ENCODE assay signal across 8 cellular contexts in genomic region chr17:36183001-36183810, GRCh38. TPM values are rescaled to one million over a fixed set of nuclear protein-coding genes. Genes with fewer than 3 reads are reported as not detected.
DNase-seq lines count a peak whose midpoint lies in the region; ATAC-seq and TF ChIP-seq lines count a peak whose summit lies in the region.

No MANE protein-coding gene starts in this region.

- peaks cover 43% of the 10 kb centered on the region for H3K27me3 ChIP-seq in neutrophil

- ATAC-seq in HG02852 (IDR thresholded peaks at IDR 0.05; ENCODE audit: unreplicated experiment), result peak; percentile 41
- ATAC-seq in GM19328 (IDR thresholded peaks at IDR 0.05; ENCODE audit: unreplicated experiment), result no peak

- H3K27ac ChIP-seq in neutrophil, result peak overlapping the region; percentile 93

- H3K4me1 ChIP-seq in neutrophil (ENCODE audit: control insufficient read depth in 1 of 2, insufficient read depth in 1 of 2, low read depth in 1 of 2, low read length in 1 of 2), result peaks cover 27 to 50% of the 10 kb centered on the region in 2 experiments

- in situ Hi-C loops in G401 (cut with HindIII; ENCODE audit: low sequenced_read_pairs), result no loop called here

- H3K9me3 ChIP-seq in neutrophil, result no peaks in the 10 kb centered on the region

- H3K4me3 ChIP-seq in fibroblast of villous mesenchyme (ENCODE audit: low read depth, low read length) (peak overlapping the region; percentile 47), neutrophil (ENCODE audit: low read depth in 1 of 2, low read length in 1 of 2) (peak overlapping the region; percentile 62 to 82)

- DNase-seq in G401 (ENCODE audit: low spot score) (peak; percentile 26), UCSD-AML1 (lab: John Stamatoyannopoulos, UW; ENCODE audit: unreplicated experiment) (peak; percentile 60), fibroblast of villous mesenchyme (ENCODE audit: low read depth) (peak; percentile 24), RPMI8226 (no peak), GDM1 (lab: John Stamatoyannopoulos, UW) (no peak)

- H3K36me3 ChIP-seq in neutrophil, result peaks cover 5% of the 10 kb centered on the region

- TF ChIP-seq CTCF in fibroblast of villous mesenchyme (IDR thresholded peaks at IDR 0.05; ENCODE audit: insufficient read depth, low read depth, low read length) (no peak), neutrophil (IDR thresholded peaks at IDR 0.05) (no peak)

RNA-seq across cellular contexts. Expression of gene TBC1D3B, which starts 6.8 kb away (rescaled TPM):
- total RNA-seq in G401 (2014; rRNA removed; shearing (Covaris generic)), result not detected in 2 replicates
- 0.43 TPM in 1 of 2 replicates, not detected in the other for total RNA-seq in fibroblast of villous mesenchyme

RNA-seq across cellular contexts. Expression of gene CCL3L1, which starts 13.4 kb away (rescaled TPM):
- total RNA-seq in G401 (2014; rRNA removed; shearing (Covaris generic)), result not detected in 2 replicates
- total RNA-seq in fibroblast of villous mesenchyme, result not detected in 2 replicates

RNA-seq across cellular contexts. Expression of gene CCL4L2, which starts 27.7 kb away (rescaled TPM):
- not detected in 2 replicates for total RNA-seq in G401 (2014; rRNA removed; shearing (Covaris generic))
- total RNA-seq in fibroblast of villous mesenchyme, result not detected in 2 replicates

Comparison
In these comparisons a context has a peak if more than half of its experiments do, and no peak if none do; other contexts are left out.
1. DNase-seq: peak in G401 (single experiment), UCSD-AML1 (single experiment) and fibroblast of villous mesenchyme (single experiment); none in RPMI8226 (single experiment) and GDM1 (single experiment).